7 cellular contexts compared by ENCODE assay signal in the genomic region with DNA sequence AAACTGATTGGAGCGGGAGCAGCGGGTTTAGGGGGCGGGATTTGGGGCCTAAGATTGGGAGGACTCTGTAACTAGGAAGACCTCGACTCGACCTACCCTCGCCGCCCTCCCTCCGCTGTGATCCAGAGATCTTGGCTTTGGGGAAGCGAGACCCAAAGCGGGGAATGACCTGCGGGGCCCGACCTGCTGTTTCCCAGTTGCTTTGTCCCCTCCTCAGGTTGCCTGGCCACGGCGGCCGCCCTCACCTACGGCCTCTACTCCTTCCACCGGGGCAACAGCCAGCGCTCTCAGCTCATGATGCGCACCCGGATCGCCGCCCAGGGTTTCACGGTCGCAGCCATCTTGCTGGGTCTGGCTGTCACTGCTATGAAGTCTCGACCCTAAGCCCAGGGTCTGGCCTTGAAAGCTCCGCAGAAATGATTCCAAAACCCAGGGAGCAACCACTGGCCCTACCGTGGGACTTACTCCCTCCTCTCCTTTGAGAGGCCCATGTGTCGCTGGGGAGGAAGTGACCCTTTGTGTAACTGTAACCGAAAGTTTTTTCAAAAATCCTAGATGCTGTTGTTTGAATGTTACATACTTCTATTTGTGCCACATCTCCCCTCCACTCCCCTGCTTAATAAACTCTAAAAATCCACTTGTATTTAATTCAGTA. TPM values are rescaled to one million over a fixed set of nuclear protein-coding genes. Genes with fewer than 3 reads are reported as not detected.
DNase-seq lines count a peak whose midpoint lies in the region; ATAC-seq and TF ChIP-seq lines count a peak whose summit lies in the region.

No MANE protein-coding gene starts in this region.

- intact Hi-C loops in vagina (cut with DNase I), result no loop called here

- H3K4me1 ChIP-seq in H9 (ENCODE audit: insufficient read depth, low read length) (no peaks in the 10 kb centered on the region), vagina (peaks cover 25% of the 10 kb centered on the region)

- H3K4ac ChIP-seq in H9 (ENCODE audit: low read depth, low read length), result no peak overlapping the region

- H3K23me2 ChIP-seq in H9 (ENCODE audit: insufficient read length, low read depth, low read length, poor library complexity, severe bottlenecking), result peaks cover 7% of the 10 kb centered on the region

- WGBS in H9 (ENCODE audit: extremely low coverage, insufficient read length, low lambda C conversion rate), result no CpG with 5 or more reads among the region's 29 CpGs

- peaks cover 0 to 53% of the 10 kb centered on the region in 2 donors for H3K36me3 ChIP-seq in vagina

- H3K9me3 Mint-ChIP-seq in H9, result peaks cover 0 to 3% of the 10 kb centered on the region in 2 experiments; a peak in 1 of 5 replicates

- H2AFZ ChIP-seq in H9 (ENCODE audit: low read length), result no peak overlapping the region

- H4K8ac ChIP-seq in H9 (replicated peaks; ENCODE audit: insufficient read length, low read depth, low read length), result no peak overlapping the region

- no peak overlapping the region for H4K5ac ChIP-seq in H9 (ENCODE audit: insufficient read length, low read depth, low read length)

- TF ChIP-seq CTCF in H9 (conservative IDR thresholded peaks at IDR 0.05), result no peak
- TF ChIP-seq CTCF in choroid plexus epithelial cell (conservative IDR thresholded peaks at IDR 0.05; ENCODE audit: low read depth, low read length), result no peak
- no peak for TF ChIP-seq CTCF in vagina (IDR thresholded peaks at IDR 0.05)

- H3K23ac ChIP-seq in H9 (ENCODE audit: insufficient read length, low read depth, low read length), result no peak overlapping the region

- H3K4me2 ChIP-seq in H9 (ENCODE audit: insufficient read depth, insufficient read length, low read length), result peak overlapping the region; percentile 89

- DNase-seq in H9 (no peak), NCI-H1694 (lab: John Stamatoyannopoulos, UW) (peak; percentile 52), choroid plexus epithelial cell (ENCODE audit: low read depth) (no peak), mesenteric fat pad (ENCODE audit: low spot score) (peak; percentile 98), vagina (ENCODE audit: extremely low spot score in 2 of 2) (no peak)
- no peak for DNase-seq in stimulated activated CD4-positive, alpha-beta T cell treated with anti-CD3 and anti-CD28 coated beads, Interleukin-1b, Interleukin-23, amount 100 ng/mL, for 48 hours

- no peak overlapping the region for H2BK15ac ChIP-seq in H9 (ENCODE audit: low read depth, low read length)

- H3K27me3 Mint-ChIP-seq in H9 (ENCODE audit: low read depth), result no peaks in the 10 kb centered on the region

- no peaks in the 10 kb centered on the region for H4K20me1 ChIP-seq in H9 (ENCODE audit: control insufficient read depth, insufficient read depth, insufficient read length)

- no peak overlapping the region for H3K56ac ChIP-seq in H9 (ENCODE audit: insufficient read length, low read depth, low read length)

- H3K9me3 ChIP-seq in H9 (ENCODE audit: control insufficient read depth, low read depth, low read length) (no peaks in the 10 kb centered on the region), vagina (no peaks in the 10 kb centered on the region)

- H3K4me3 ChIP-seq in choroid plexus epithelial cell (ENCODE audit: low read depth, low read length) (peak overlapping the region; percentile 92), vagina (peak overlapping the region; percentile 76 to 84)

- H2BK20ac ChIP-seq in H9 (ENCODE audit: low read depth, low read length, poor library complexity, severe bottlenecking), result no peak overlapping the region

- peak; percentile 32 for ATAC-seq in GM18517 (IDR thresholded peaks at IDR 0.05; ENCODE audit: unreplicated experiment)

- H3K79me2 ChIP-seq in H9 (ENCODE audit: insufficient read depth, low read length), result peaks cover 8% of the 10 kb centered on the region; the same call in 1 of the 2 replicates

- no peak overlapping the region for H2BK12ac ChIP-seq in H9 (ENCODE audit: insufficient read length, low read depth, low read length)

- H3K27ac Mint-ChIP-seq in H9, result peak overlapping the region; percentile 99 to 100 (median 100)

- H3T11ph ChIP-seq in H9 (ENCODE audit: low read length), result no peak overlapping the region

- H3K79me1 ChIP-seq in H9 (ENCODE audit: insufficient read depth, low read depth, low read length, poor library complexity, severe bottlenecking), result no peaks in the 10 kb centered on the region

- no peak overlapping the region for H4K91ac ChIP-seq in H9 (ENCODE audit: insufficient read length, low read depth, low read length)

- TF ChIP-seq POLR2A in vagina (IDR thresholded peaks at IDR 0.05), result peak; percentile 42 to 67

- H3K18ac ChIP-seq in H9 (ENCODE audit: insufficient read length, low read depth, low read length), result peak overlapping the region; percentile 73

- H2BK120ac ChIP-seq in H9 (ENCODE audit: low read depth, low read length, poor library complexity, severe bottlenecking), result no peak overlapping the region

- H3K27me3 ChIP-seq in H9 (ENCODE audit: insufficient read depth, low read length) (no peaks in the 10 kb centered on the region), vagina (no peaks in the 10 kb centered on the region)

- H2BK5ac ChIP-seq in H9 (ENCODE audit: insufficient read length, low read length), result no peak overlapping the region

- H3K27ac ChIP-seq in H9 (ENCODE audit: insufficient read length, low read depth, low read length) (peak overlapping the region; percentile 0), vagina (peak overlapping the region; percentile 86)

- peaks cover 12% of the 10 kb centered on the region in 2 experiments for H3K4me1 Mint-ChIP-seq in H9

- H2AK5ac ChIP-seq in H9 (ENCODE audit: insufficient read length, low read length), result no peak overlapping the region

- peak overlapping the region; percentile 97 to 99 for H3K4me3 Mint-ChIP-seq in H9

- H3K36me3 Mint-ChIP-seq in H9 (ENCODE audit: insufficient read depth in 1 of 3, low read depth in 3 of 3), result peaks cover 26 to 45% (median 29%) of the 10 kb centered on the region in 3 experiments

- H3K9ac ChIP-seq in H9 (ENCODE audit: extremely low read depth, insufficient read length, low read length), result peak overlapping the region; percentile 47

- H3K14ac ChIP-seq in H9 (ENCODE audit: insufficient read depth, low read length), result peak overlapping the region; percentile 36; the same call in 1 of the 2 replicates

RNA-seq across cellular contexts. Expression of gene HIGD2A, which starts 0.7 kb away (rescaled TPM):
- total RNA-seq in H9 (2021) (92.3 and 92.8 TPM in 2 replicates), mesenteric fat pad (107 TPM), vagina (124 TPM)

RNA-seq across cellular contexts. Expression of gene NOP16, which starts 0.8 kb away (rescaled TPM):
- total RNA-seq in H9 (2021) (104 and 114 TPM in 2 replicates), mesenteric fat pad (38.9 TPM), vagina (48.6 TPM)

RNA-seq across cellular contexts. Expression of gene ARL10, which starts 24.0 kb away (rescaled TPM):
- total RNA-seq in H9 (2021) (7.9 and 9.6 TPM in 2 replicates), mesenteric fat pad (4.4 TPM), vagina (9.8 TPM)

RNA-seq across cellular contexts. Expression of gene CLTB, which starts 27.1 kb away (rescaled TPM):
- total RNA-seq in H9 (2021) (31.6 and 34.5 TPM in 2 replicates), mesenteric fat pad (84.7 TPM), vagina (254 TPM)

RNA-seq across cellular contexts. Expression of gene KIAA1191, which starts 27.7 kb away (rescaled TPM):
- total RNA-seq in H9 (2021), result 128 and 136 TPM in 2 replicates
- total RNA-seq in mesenteric fat pad, result 65.9 TPM
- 99.4 TPM for total RNA-seq in vagina

Comparison
In these comparisons a context has a peak if more than half of its experiments do, and no peak if none do; other contexts are left out.
1. DNase-seq: peak in NCI-H1694 (single experiment) and mesenteric fat pad (single experiment); none in H9 (single experiment), choroid plexus epithelial cell (single experiment), vagina (0 of 2) and stimulated activated CD4-positive, alpha-beta T cell treated with anti-CD3 and anti-CD28 coated beads, Interleukin-1b, Interleukin-23, amount 100 ng/mL, for 48 hours (single experiment).